14 cellular contexts compared by ENCODE assay signal in genomic region chr16:67767953-67768352, GRCh38. TPM values are rescaled to one million over a fixed set of nuclear protein-coding genes. Genes with fewer than 3 reads are reported as not detected.
DNase-seq lines count a peak whose midpoint lies in the region; ATAC-seq and TF ChIP-seq lines count a peak whose summit lies in the region.
"Had no signal": no experiment of that assay in that cellular context is flagged by ENCODE, and none has a peak within 500 bp of the region (broad histone marks: within the 10 kb centered on the region; RNA-seq: fewer than 3 reads in every experiment).

No MANE protein-coding gene starts in this region.

- H3K9me3 ChIP-seq in breast epithelium, result no peaks in the 10 kb centered on the region
- no peaks in the 10 kb centered on the region for H3K9me3 ChIP-seq in CD8-positive, alpha-beta T cell (ENCODE audit: low read length)
- no peaks in the 10 kb centered on the region for H3K9me3 ChIP-seq in T-helper 17 cell (ENCODE audit: control insufficient read depth, low read length, poor library complexity, severe bottlenecking)
- no peaks in the 10 kb centered on the region for H3K9me3 ChIP-seq in effector memory CD4-positive, alpha-beta T cell (ENCODE audit: control insufficient read depth, low read length)
- H3K9me3 ChIP-seq: ascending aorta, tibial artery had no signal

- H3K4me1 Mint-ChIP-seq in MCF 10A (ENCODE audit: insufficient read depth, unreplicated experiment) (peaks cover 6% of the 10 kb centered on the region), T-helper 17 cell (peaks cover 8% of the 10 kb centered on the region)
- peaks cover 5% of the 10 kb centered on the region for H3K4me1 Mint-ChIP-seq in CD8-positive, alpha-beta T cell (ENCODE audit: low read depth)

- H3K9me3 Mint-ChIP-seq in MCF 10A (ENCODE audit: unreplicated experiment), result no peaks in the 10 kb centered on the region
- no peaks in the 10 kb centered on the region for H3K9me3 Mint-ChIP-seq in CD8-positive, alpha-beta T cell
- H3K9me3 Mint-ChIP-seq: activated T-cell treated with anti-CD3 and anti-CD28 coated beads, Interleukin-2, amount 50 U/mL, for 24 hours had no signal

- BruUV-seq in MCF 10A (replicated peaks; lab: Mats Ljungman, UMichigan), result no TSS peak

- DNase-seq in MCF 10A (ENCODE audit: unreplicated experiment), result peak; percentile 69
- no peak for DNase-seq in breast epithelium (ENCODE audit: low spot score in 2 of 2)
- DNase-seq in amniotic stem cell (lab: John Stamatoyannopoulos, UW), result peak; percentile 5
- DNase-seq in fibroblast of the conjunctiva (ENCODE audit: low read depth), result peak; percentile 69
- DNase-seq in activated CD8-positive, alpha-beta memory T cell treated with anti-CD3 and anti-CD28 coated beads, Interleukin-2, amount 50 U/mL, for 4 hours, result no peak
- no peak for DNase-seq in CD8-positive, alpha-beta T cell
- no peak for DNase-seq in T-helper 17 cell
- DNase-seq in effector memory CD4-positive, alpha-beta T cell, result no peak
- DNase-seq: 8988T; activated T-cell treated with anti-CD3 and anti-CD28 coated beads, Interleukin-2, amount 50 U/mL, for 24 hours; NCI-H1092; NCI-H2227 treated with DMSO at 0.1 percent for 48 hours; tibial artery had no signal

- no peak overlapping the region for H3K4me3 Mint-ChIP-seq in MCF 10A (ENCODE audit: unreplicated experiment)
- no peak overlapping the region for H3K4me3 Mint-ChIP-seq in CD8-positive, alpha-beta T cell
- no peak overlapping the region for H3K4me3 Mint-ChIP-seq in T-helper 17 cell
- H3K4me3 Mint-ChIP-seq: activated T-cell treated with anti-CD3 and anti-CD28 coated beads, Interleukin-2, amount 50 U/mL, for 24 hours had no signal

- CTCF ChIA-PET in MCF 10A (lab: Yijun Ruan, JAX), result interaction anchor here (0.6 to 0.7 kb wide), 3 partner anchors 54 to 212 kb away, joined by 3 to 4 read pairs (median 4); no protein-coding TSS in a partner anchor
- CTCF ChIA-PET in CD8-positive, alpha-beta T cell (lab: Charles Lee), result no interaction called here

- no peak overlapping the region for H3K27ac ChIP-seq in breast epithelium
- H3K27ac ChIP-seq in CD8-positive, alpha-beta T cell (ENCODE audit: low read depth, low read length), result no peak overlapping the region
- no peak overlapping the region for H3K27ac ChIP-seq in effector memory CD4-positive, alpha-beta T cell (ENCODE audit: insufficient read depth, low read length, poor library complexity, severe bottlenecking)
- H3K27ac ChIP-seq: ascending aorta, tibial artery had no signal

- POLR2A ChIA-PET in MCF 10A (lab: Yijun Ruan, JAX), result interaction anchor here (0.6 to 1.0 kb wide), 5 partner anchors 8 to 139 kb away, joined by 3 read pairs; partner anchors contain the start of gene GFOD2
- POLR2A ChIA-PET in CD8-positive, alpha-beta T cell (lab: Charles Lee), result no interaction called here

- no peaks in the 10 kb centered on the region for H3K36me3 ChIP-seq in breast epithelium
- H3K36me3 ChIP-seq in CD8-positive, alpha-beta T cell (ENCODE audit: insufficient read depth, low read length), result peaks cover 10% of the 10 kb centered on the region
- peaks cover 11% of the 10 kb centered on the region for H3K36me3 ChIP-seq in effector memory CD4-positive, alpha-beta T cell (ENCODE audit: control insufficient read depth, insufficient read depth, low read length)

- intact Hi-C loops in MCF 10A (cut with micrococcal nuclease) (no loop called here), breast epithelium (cut with DNase I; ENCODE audit: low total_unique reads) (no loop called here)
- intact Hi-C loops in CD8-positive, alpha-beta T cell (cut with DNase I, micrococcal nuclease), result loop anchor here in 1 of 2 experiments (10.0 kb wide), 1 partner anchor 837 kb away; no protein-coding TSS in a partner anchor

- no peak overlapping the region for H3K4me3 ChIP-seq in breast epithelium
- H3K4me3 ChIP-seq in CD8-positive, alpha-beta T cell (ENCODE audit: low read depth, low read length), result no peak overlapping the region
- H3K4me3 ChIP-seq in effector memory CD4-positive, alpha-beta T cell (ENCODE audit: insufficient read depth, low read depth, low read length, poor library complexity, severe bottlenecking), result no peak overlapping the region
- H3K4me3 ChIP-seq: ascending aorta, tibial artery had no signal

- H3K27me3 Mint-ChIP-seq in MCF 10A (ENCODE audit: insufficient read depth, unreplicated experiment) (no peaks in the 10 kb centered on the region), T-helper 17 cell (no peaks in the 10 kb centered on the region)
- H3K27me3 Mint-ChIP-seq in CD8-positive, alpha-beta T cell (ENCODE audit: low read depth), result no peaks in the 10 kb centered on the region
- H3K27me3 Mint-ChIP-seq: activated T-cell treated with anti-CD3 and anti-CD28 coated beads, Interleukin-2, amount 50 U/mL, for 24 hours had no signal

- H3K4me1 ChIP-seq in breast epithelium, result no peaks in the 10 kb centered on the region
- no peaks in the 10 kb centered on the region for H3K4me1 ChIP-seq in CD8-positive, alpha-beta T cell (ENCODE audit: insufficient read depth, low read length)
- no peaks in the 10 kb centered on the region for H3K4me1 ChIP-seq in effector memory CD4-positive, alpha-beta T cell (ENCODE audit: control insufficient read depth, insufficient read depth, low read length, poor library complexity, severe bottlenecking)
- H3K4me1 ChIP-seq: ascending aorta had no signal

- H3K27ac Mint-ChIP-seq in MCF 10A (ENCODE audit: low read depth, unreplicated experiment), result no peak overlapping the region
- H3K27ac Mint-ChIP-seq in CD8-positive, alpha-beta T cell, result no peak overlapping the region
- no peak overlapping the region for H3K27ac Mint-ChIP-seq in T-helper 17 cell
- H3K27ac Mint-ChIP-seq: activated T-cell treated with anti-CD3 and anti-CD28 coated beads, Interleukin-2, amount 50 U/mL, for 24 hours had no signal

- ATAC-seq in CD8-positive, alpha-beta T cell, result no peak
- ATAC-seq in T-helper 17 cell, result no peak

- no peaks in the 10 kb centered on the region for H3K27me3 ChIP-seq in breast epithelium
- no peaks in the 10 kb centered on the region for H3K27me3 ChIP-seq in CD8-positive, alpha-beta T cell (ENCODE audit: insufficient read depth, low read length)
- H3K27me3 ChIP-seq in effector memory CD4-positive, alpha-beta T cell (replicated peaks; ENCODE audit: control insufficient read depth, insufficient read depth, low read length, poor library complexity, severe bottlenecking), result no peaks in the 10 kb centered on the region
- H3K27me3 ChIP-seq: ascending aorta, tibial artery had no signal

- no peak for TF ChIP-seq POLR2A in breast epithelium (IDR thresholded peaks at IDR 0.05)

- H3K36me3 Mint-ChIP-seq in MCF 10A (ENCODE audit: insufficient read depth, unreplicated experiment) (peaks cover 44% of the 10 kb centered on the region), T-helper 17 cell (ENCODE audit: low read depth) (peaks cover 1% of the 10 kb centered on the region)
- H3K36me3 Mint-ChIP-seq in CD8-positive, alpha-beta T cell, result peaks cover 62% of the 10 kb centered on the region

- TF ChIP-seq CTCF in MCF 10A (IDR thresholded peaks at IDR 0.05; ENCODE audit: unreplicated experiment), result no peak
- TF ChIP-seq CTCF in breast epithelium (IDR thresholded peaks at IDR 0.05), result no peak
- no peak for TF ChIP-seq CTCF in CD8-positive, alpha-beta T cell (IDR thresholded peaks at IDR 0.05)

RNA-seq across cellular contexts. Expression of gene RANBP10, which starts 38.4 kb away (rescaled TPM):
- total RNA-seq in MCF 10A (2022) (17.2 and 21.7 TPM in 2 replicates), breast epithelium (10 to 100 TPM in 2 of 3 donors, 1 to 10 TPM in 1; 7.7 to 13.2 (median 13.1) TPM), T-helper 17 cell (10 to 100 TPM; 29.8 to 30.4 TPM)
- 10 to 100 TPM; 14.6 to 14.8 TPM for total RNA-seq in CD8-positive, alpha-beta T cell

RNA-seq across cellular contexts. Expression of gene TSNAXIP1, which starts 38.7 kb away (rescaled TPM):
- total RNA-seq in MCF 10A (2022), result 1.1 and 1.5 TPM in 2 replicates
- 1 to 10 TPM; 1.1 to 4.2 (median 3.9) TPM for total RNA-seq in breast epithelium
- under 1 TPM; 0.31 to 0.41 TPM for total RNA-seq in CD8-positive, alpha-beta T cell
- under 1 TPM; 0.62 to 0.63 TPM for total RNA-seq in T-helper 17 cell

RNA-seq across cellular contexts. Expression of gene GFOD2, which starts 48.8 kb away (rescaled TPM):
- total RNA-seq in MCF 10A (2022) (14.8 and 19.0 TPM in 2 replicates), breast epithelium (10 to 100 TPM; 11.4 to 22.0 (median 21.4) TPM), T-helper 17 cell (10 to 100 TPM; 11.7 to 14.7 TPM)
- 1 to 10 TPM; 2.4 to 2.6 TPM for total RNA-seq in CD8-positive, alpha-beta T cell

Comparison
In these comparisons a context has a peak if more than half of its experiments do, and no peak if none do; other contexts are left out.
1. DNase-seq: peak in MCF 10A (single experiment), amniotic stem cell (single experiment) and fibroblast of the conjunctiva (single experiment); none in breast epithelium (0 of 2), activated CD8-positive, alpha-beta memory T cell treated with anti-CD3 and anti-CD28 coated beads, Interleukin-2, amount 50 U/mL, for 4 hours (single experiment), CD8-positive, alpha-beta T cell (0 of 7), T-helper 17 cell (0 of 3) and effector memory CD4-positive, alpha-beta T cell (0 of 3).